28 cellular contexts compared by ENCODE assay signal in the genomic region with DNA sequence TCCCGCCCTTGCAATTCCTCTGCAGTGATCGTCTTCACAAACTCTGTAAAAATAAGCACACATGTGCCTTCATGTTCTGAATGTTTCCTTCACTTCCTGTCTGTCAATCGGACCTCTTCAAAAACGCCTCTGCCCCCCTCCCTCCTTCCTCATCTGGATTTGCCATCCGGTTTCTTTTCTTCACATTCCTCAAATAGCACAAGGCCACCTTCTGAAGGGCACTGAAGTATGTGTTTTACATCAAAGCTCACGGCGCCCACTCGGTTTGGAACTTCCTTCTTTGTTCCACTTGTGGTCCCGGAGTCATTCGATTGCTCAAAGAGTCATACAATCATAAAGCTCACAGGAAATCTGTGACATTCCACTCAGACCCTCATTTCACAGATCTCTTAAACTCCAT.
"Had no signal": no experiment of that assay in that cellular context is flagged by ENCODE, and none has a peak within 500 bp of the region (broad histone marks: within the 10 kb centered on the region; RNA-seq: fewer than 3 reads in every experiment).

No MANE protein-coding gene starts in this region.

- H3K4me3 ChIP-seq: cardiac muscle cell, Peyer's patch had no signal

- H3K27ac ChIP-seq: brain microvascular endothelial cell, cardiac muscle cell, Peyer's patch, WERI-Rb-1 had no signal

- H3K36me3 ChIP-seq: brain microvascular endothelial cell, cardiac muscle cell, Peyer's patch, WERI-Rb-1 had no signal

- H3K27me3 ChIP-seq: brain microvascular endothelial cell, cardiac muscle cell, Peyer's patch had no signal

- H3K4me1 ChIP-seq: Peyer's patch had no signal

- DNase-seq: activated CD4-positive, alpha-beta memory T cell treated with anti-CD3 and anti-CD28 coated beads, Interleukin-2, amount 10 ng/mL, durations not matched to agents 7 days and 5 days; activated CD4-positive, alpha-beta T cell treated with anti-CD3 and anti-CD28 coated beads for 1 hour; activated CD4-positive, alpha-beta T cell treated with anti-CD3 and anti-CD28 coated beads for 48 hours; activated CD4-positive, CD25-positive, alpha-beta regulatory T cell; activated gamma-delta T cell; activated naive CD4-positive, alpha-beta T cell treated with anti-CD3 and anti-CD28 coated beads for 36 hours; activated naive CD8-positive, alpha-beta T cell treated with anti-CD3 and anti-CD28 coated beads, Interleukin-2, amount 50 U/mL, for 24 hours; activated T-cell treated with anti-CD3 and anti-CD28 coated beads, Interleukin-2, amount 50 U/mL, for 24 hours; aorta; brain microvascular endothelial cell; NCI-H1092 treated with DMSO at 0.1 percent for 48 hours; NCI-H1417; NCI-H146; NCI-H187; NCI-H2029 treated with DMSO at 0.1 percent for 48 hours; NCI-H2107; NCI-H2171; NCI-H510A; NCI-H526; NCI-H748 treated with DMSO at 0.1 percent for 48 hours; NK-92 treated with Interleukin-12 subunit alpha and Interleukin-12 subunit beta, amount 100 ng/mL, for 24 hours; PC-3; Peyer's patch; Right ventricle myocardium superior; SW 1271; T1000; WERI-Rb-1 had no signal

- ATAC-seq: activated naive CD8-positive, alpha-beta T cell treated with anti-CD3 and anti-CD28 coated beads, Interleukin-2, amount 50 U/mL, for 24 hours; PC-3 had no signal
